Comparison of ENCODE assay signal across 14 cellular contexts in the genomic region with DNA sequence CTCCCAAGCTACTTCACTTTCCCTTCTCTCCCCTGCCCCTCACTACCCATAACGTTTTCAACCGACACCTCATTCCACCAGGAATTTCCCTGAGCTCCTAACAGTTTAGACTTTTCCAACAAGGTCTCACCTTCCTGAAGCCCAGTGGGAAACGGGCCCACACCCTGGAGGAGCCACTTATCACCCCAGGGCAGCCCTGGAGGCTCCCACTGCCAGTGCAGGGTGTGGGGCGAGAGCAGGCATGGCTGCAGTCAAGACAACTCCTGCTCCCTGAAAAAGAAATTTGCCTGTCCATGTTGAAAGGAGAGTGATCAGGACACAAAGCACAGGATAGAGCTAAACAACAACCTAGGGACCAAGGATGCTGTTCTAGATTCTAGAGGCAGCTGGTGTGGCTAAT. TPM values are rescaled to one million over a fixed set of nuclear protein-coding genes. Genes with fewer than 3 reads are reported as not detected.
A peak's percentile ranks its signal among the peaks of the same experiment; 100 is the strongest.
DNase-seq lines count a peak whose midpoint lies in the region; ATAC-seq, FAIRE-seq and TF ChIP-seq lines count a peak whose summit lies in the region.
"Had no signal": no experiment of that assay in that cellular context is flagged by ENCODE, and none has a peak within 500 bp of the region (broad histone marks: within the 10 kb centered on the region; RNA-seq: fewer than 3 reads in every experiment).

No MANE protein-coding gene starts in this region.

- H3K4me3 Mint-ChIP-seq in activated CD4-positive, alpha-beta T cell treated with anti-CD3 and anti-CD28 coated beads, Interleukin-2, amount 10 ng/mL, durations not matched to agents 7 days and 5 days = peak overlapping the region; percentile 91

- BruUV-seq in K562 (replicated peaks; lab: Mats Ljungman, UMichigan) = no TSS peak

- no peak for ATAC-seq in K562
- no peak for ATAC-seq in GM21786 (IDR thresholded peaks at IDR 0.05; ENCODE audit: unreplicated experiment)
- ATAC-seq in GM18873 (IDR thresholded peaks at IDR 0.05; ENCODE audit: low FRiP score, unreplicated experiment) = no peak

- in situ Hi-C loops in K562 (cut with MboI) = no loop called here

- H3K4me3 ChIP-seq in Loucy (ENCODE audit: low read length, poor library complexity, severe bottlenecking) (peak overlapping the region; percentile 71), K562 (no peak overlapping the region), sigmoid colon (no peak overlapping the region)

- peaks cover 16% of the 10 kb centered on the region for H3K36me3 Mint-ChIP-seq in activated CD4-positive, alpha-beta T cell treated with anti-CD3 and anti-CD28 coated beads, Interleukin-2, amount 10 ng/mL, durations not matched to agents 7 days and 5 days (ENCODE audit: low read depth)

- H3K4me1 ChIP-seq in Loucy (ENCODE audit: insufficient read depth, low read length, poor library complexity, severe bottlenecking) = peaks cover 17% of the 10 kb centered on the region
- peaks cover 25 to 38% of the 10 kb centered on the region in 2 experiments; a peak in 4 of 5 replicates for H3K4me1 ChIP-seq in K562 (replicated peaks in 1 of 2; ENCODE audit: control insufficient read depth in 2 of 2, insufficient read depth in 2 of 2, low read length in 2 of 2)
- H3K4me1 ChIP-seq in sigmoid colon = peaks cover 0 to 18% (median 14%) of the 10 kb centered on the region in 4 donors

- no peak for TF ChIP-seq CTCF in Loucy (conservative IDR thresholded peaks at IDR 0.05; ENCODE audit: low read length)
- TF ChIP-seq CTCF in K562 (IDR thresholded peaks at IDR 0.05 in 2 of 3, conservative IDR thresholded peaks at IDR 0.05 in 1 of 3; ENCODE audit: insufficient read depth in 2 of 3, low read depth in 1 of 3, low read length in 3 of 3) = no peak
- TF ChIP-seq CTCF in sigmoid colon (IDR thresholded peaks at IDR 0.05) = no peak

- H2AFZ ChIP-seq in Loucy (ENCODE audit: low read length) (no peak overlapping the region), K562 (ENCODE audit: low read depth, low read length) (no peak overlapping the region)

- no peaks in the 10 kb centered on the region for H3K9me3 Mint-ChIP-seq in activated CD4-positive, alpha-beta T cell treated with anti-CD3 and anti-CD28 coated beads, Interleukin-2, amount 10 ng/mL, durations not matched to agents 7 days and 5 days

- TF ChIP-seq EP300 in K562 (IDR thresholded peaks at IDR 0.05; ENCODE audit: low read length) (no peak), sigmoid colon (IDR thresholded peaks at IDR 0.05) (no peak)

- H3K9ac ChIP-seq in Loucy (ENCODE audit: low read depth, low read length, poor library complexity, severe bottlenecking) (peak overlapping the region; percentile 79), K562 (ENCODE audit: insufficient read depth in 1 of 2, low read depth in 2 of 2, low read length in 2 of 2) (peak overlapping the region; percentile 68 to 99; a peak in 3 of 4 replicates)

- H4K20me1 ChIP-seq in Loucy (ENCODE audit: insufficient read depth, low read length, poor library complexity, severe bottlenecking) (peaks cover 10% of the 10 kb centered on the region), K562 (replicated peaks; ENCODE audit: control insufficient read depth, insufficient read depth, low read length) (no peaks in the 10 kb centered on the region; the same call in none of the 2 replicates)

- no peak for TF ChIP-seq RAD21 in K562 (CRISPR knock-in tag; conservative IDR thresholded peaks at IDR 0.05 in 1 of 2, IDR thresholded peaks at IDR 0.05 in 1 of 2)

- H3K4me1 Mint-ChIP-seq in activated CD4-positive, alpha-beta T cell treated with anti-CD3 and anti-CD28 coated beads, Interleukin-2, amount 10 ng/mL, durations not matched to agents 7 days and 5 days = peaks cover 40% of the 10 kb centered on the region

- POLR2A ChIA-PET in activated CD4-positive, alpha-beta T cell treated with anti-CD3 and anti-CD28 coated beads, Interleukin-2, amount 10 ng/mL, durations not matched to agents 7 days and 5 days (lab: Charles Lee) = no interaction called here
- POLR2A ChIA-PET in K562 (lab: Yijun Ruan, JAX) = interaction anchor here (0.5 to 2.8 kb wide), 8 partner anchors 10 to 435 kb away, joined by 3 to 17 read pairs (median 3); partner anchors contain the start of gene TRAF7

- H3K36me3 ChIP-seq in Loucy (ENCODE audit: insufficient read depth, low read length) (peaks cover under 1% of the 10 kb centered on the region; the same call in 1 of the 2 replicates), K562 (ENCODE audit: control insufficient read depth, insufficient read depth, low read length) (peaks cover 25% of the 10 kb centered on the region), sigmoid colon (peaks cover 0 to 2% (median 0%) of the 10 kb centered on the region in 4 donors)
- H3K36me3 ChIP-seq: ascending aorta had no signal

- no peaks in the 10 kb centered on the region for H3K9me2 ChIP-seq in Loucy (replicated peaks; ENCODE audit: low read depth, low read length)

- 56% methylated on average over 4 of the region's 4 CpGs for WGBS in K562 (ENCODE audit: insufficient coverage, low coverage, missing lambda C conversion rate)
- 83 to 91% methylated on average over 4 of the region's 4 CpGs for WGBS in sigmoid colon, 2 donors

- no peak for FAIRE-seq in K562 (lab: Jason Lieb, UNC)

- H3F3A ChIP-seq in Loucy (ENCODE audit: low read depth) = no peaks in the 10 kb centered on the region

- H3K27me3 Mint-ChIP-seq in activated CD4-positive, alpha-beta T cell treated with anti-CD3 and anti-CD28 coated beads, Interleukin-2, amount 10 ng/mL, durations not matched to agents 7 days and 5 days = no peaks in the 10 kb centered on the region

- no peak for DNase-seq in activated CD4-positive, alpha-beta T cell treated with anti-CD3 and anti-CD28 coated beads, Interleukin-2, amount 10 ng/mL, durations not matched to agents 7 days and 5 days
- DNase-seq in activated CD4-positive, alpha-beta T cell treated with anti-CD3 and anti-CD28 coated beads for 4 hours = no peak
- DNase-seq in K562 (ENCODE audit: extremely low read depth in 1 of 4, low spot score in 3 of 4) = no peak
- peak; percentile 42 for DNase-seq in sigmoid colon
- no peak for DNase-seq in HCEC 1CT
- DNase-seq: ACHN, DMS79 treated with DMSO at 0.1 percent for 48 hours had no signal

- CTCF ChIA-PET in activated CD4-positive, alpha-beta T cell treated with anti-CD3 and anti-CD28 coated beads, Interleukin-2, amount 10 ng/mL, durations not matched to agents 7 days and 5 days (lab: Charles Lee) = no interaction called here
- CTCF ChIA-PET in K562 (lab: Yijun Ruan, JAX; ENCODE audit: low intra/inter-chr PET ratio) = interaction anchor here (3.0 to 3.8 kb wide), 2 partner anchors 74 to 87 kb away, joined by 12 to 17 read pairs; partner anchors contain the start of gene ABCA3

- H3K27ac ChIP-seq in K562 (ENCODE audit: extremely low read depth, low read depth, low read length) = no peak overlapping the region
- H3K27ac ChIP-seq in sigmoid colon = no peak overlapping the region

- intact Hi-C loops in K562 (cut with micrococcal nuclease) = no loop called here
- intact Hi-C loops in sigmoid colon (cut with DNase I) = loop anchor here (5.0 kb wide), 3 partner anchors 55 to 455 kb away; partner anchors contain the start of gene FLYWCH2

- TF ChIP-seq POLR2A in K562 (conservative IDR thresholded peaks at IDR 0.05) (no peak), sigmoid colon (IDR thresholded peaks at IDR 0.05) (no peak)

- H3K79me2 ChIP-seq in Loucy (ENCODE audit: insufficient read depth, low read length) (peaks cover 40% of the 10 kb centered on the region), K562 (ENCODE audit: control insufficient read depth, insufficient read depth, low read length) (peaks cover 43% of the 10 kb centered on the region)

- H3K9me3 ChIP-seq in Loucy (ENCODE audit: insufficient read depth, low read depth, low read length) (no peaks in the 10 kb centered on the region), K562 (replicated peaks; ENCODE audit: control insufficient read depth, insufficient read depth, low read depth, low read length) (no peaks in the 10 kb centered on the region), sigmoid colon (no peaks in the 10 kb centered on the region)
- H3K9me3 ChIP-seq: ascending aorta, tibial nerve had no signal

- H3K4me2 ChIP-seq in Loucy (ENCODE audit: low read depth, low read length, poor library complexity, severe bottlenecking) (peak overlapping the region; percentile 70), K562 (ENCODE audit: insufficient read depth, low read length) (peak overlapping the region; percentile 94)

- H3K27me3 ChIP-seq in Loucy (ENCODE audit: insufficient read depth, low read length, poor library complexity, severe bottlenecking) (no peaks in the 10 kb centered on the region), K562 (ENCODE audit: control insufficient read depth in 2 of 2, insufficient read depth in 2 of 2, low read length in 2 of 2) (no peaks in the 10 kb centered on the region), sigmoid colon (no peaks in the 10 kb centered on the region)
- H3K27me3 ChIP-seq: ascending aorta, tibial nerve had no signal

- H3K9me1 ChIP-seq in K562 (ENCODE audit: control insufficient read depth, insufficient read depth, low read length) = no peaks in the 10 kb centered on the region

- peak overlapping the region; percentile 78 for H3K27ac Mint-ChIP-seq in activated CD4-positive, alpha-beta T cell treated with anti-CD3 and anti-CD28 coated beads, Interleukin-2, amount 10 ng/mL, durations not matched to agents 7 days and 5 days

RNA-seq across cellular contexts. Expression of gene CCNF, which starts 1.7 kb away (rescaled TPM):
- total RNA-seq in activated CD4-positive, alpha-beta T cell treated with anti-CD3 and anti-CD28 coated beads, Interleukin-2, amount 10 ng/mL, durations not matched to agents 7 days and 5 days = 100 to 1,000 TPM in 1 of 2 experiments, 10 to 100 TPM in 1; 99.3 to 101 TPM
- total RNA-seq in K562 (2011; cell fraction: chromatin; rRNA removed; ENCODE audit: low replicate concordance) = 85.7 and 196 TPM in 2 replicates
- 118 and 124 TPM in 2 replicates for total RNA-seq in K562 (2011; cell fraction: nucleolus; rRNA removed)
- total RNA-seq in K562 (2011; cell fraction: nucleoplasm; rRNA removed) = 119 and 147 TPM in 2 replicates
- 46.2 and 66.4 TPM in 2 replicates for total RNA-seq in K562 (2014; rRNA removed)
- 26.2 and 29.5 TPM in 2 replicates for total RNA-seq in K562 (2014; rRNA removed; fragmentation: Illumina TruSeq; extraction: Trizol)
- total RNA-seq in K562 (2015; rRNA removed; fragmentation: Illumina TruSeq; extraction: Trizol) = 34.2 and 36.9 TPM in 2 replicates
- total RNA-seq in K562 (2021) = 62.9 and 70.1 TPM in 2 replicates
- polyA plus RNA-seq in K562 (2011; rRNA removed) = 18.5 and 18.8 TPM in 2 replicates
- 23.2 and 35.3 TPM in 2 replicates for polyA plus RNA-seq in K562 (2011; cell fraction: cytosol; rRNA removed)
- 34.8 and 58.2 TPM in 2 replicates for polyA plus RNA-seq in K562 (2011; cell fraction: nucleus; rRNA removed)
- 35.0 and 35.7 TPM in 2 replicates for polyA plus RNA-seq in K562 (2012)
- polyA plus RNA-seq in K562 (2014; fragmentation: Illumina TruSeq; extraction: Trizol) = 30.8 and 43.5 TPM in 2 replicates
- polyA plus RNA-seq in K562 (2014; fragmentation: Nextera tagmentation; extraction: Ambion mirVana) = 1 to 10 TPM; 4.1 to 5.4 TPM
- 24.6 and 28.5 TPM in 2 replicates for polyA plus RNA-seq in K562 (2014; rRNA removed)
- polyA minus RNA-seq in K562 (2011; rRNA and poly(A)+ RNA removed) = 39.0 and 67.5 TPM in 2 replicates
- polyA minus RNA-seq in K562 (2011; cell fraction: cytosol; rRNA and poly(A)+ RNA removed) = 65.5 and 70.9 TPM in 2 replicates
- 35.1 and 42.3 TPM in 2 replicates for polyA minus RNA-seq in K562 (2011; cell fraction: nucleus; rRNA and poly(A)+ RNA removed)
- total RNA-seq in sigmoid colon = 1 to 10 TPM in 2 of 4 donors, under 1 TPM in 2; 0.71 to 1.9 (median 1.1) TPM
- 10 to 100 TPM in 1 of 3 donors, 1 to 10 TPM in 1, under 1 TPM in 1; 0.60 to 11.6 (median 1.2) TPM for polyA plus RNA-seq in sigmoid colon

RNA-seq across cellular contexts. Expression of gene TEDC2, which starts 32.4 kb away (rescaled TPM):
- total RNA-seq in activated CD4-positive, alpha-beta T cell treated with anti-CD3 and anti-CD28 coated beads, Interleukin-2, amount 10 ng/mL, durations not matched to agents 7 days and 5 days = 10 to 100 TPM; 15.5 to 21.4 TPM
- total RNA-seq in K562 (2011; cell fraction: chromatin; rRNA removed; ENCODE audit: low replicate concordance) = 28.4 and 114 TPM in 2 replicates
- 102 and 124 TPM in 2 replicates for total RNA-seq in K562 (2011; cell fraction: nucleolus; rRNA removed)
- 40.8 and 51.4 TPM in 2 replicates for total RNA-seq in K562 (2011; cell fraction: nucleoplasm; rRNA removed)
- 50.2 and 66.0 TPM in 2 replicates for total RNA-seq in K562 (2014; rRNA removed)
- total RNA-seq in K562 (2014; rRNA removed; fragmentation: Illumina TruSeq; extraction: Trizol) = 6.4 and 11.6 TPM in 2 replicates
- 25.8 and 28.4 TPM in 2 replicates for total RNA-seq in K562 (2015; rRNA removed; fragmentation: Illumina TruSeq; extraction: Trizol)
- total RNA-seq in K562 (2021) = 43.0 and 46.1 TPM in 2 replicates
- 11.5 and 19.7 TPM in 2 replicates for polyA plus RNA-seq in K562 (2011; rRNA removed)
- 12.4 and 30.6 TPM in 2 replicates for polyA plus RNA-seq in K562 (2011; cell fraction: cytosol; rRNA removed)
- 115 and 152 TPM in 2 replicates for polyA plus RNA-seq in K562 (2011; cell fraction: nucleus; rRNA removed)
- polyA plus RNA-seq in K562 (2012) = 25.5 and 36.0 TPM in 2 replicates
- 17.6 and 21.1 TPM in 2 replicates for polyA plus RNA-seq in K562 (2014; fragmentation: Illumina TruSeq; extraction: Trizol)
- 1 to 10 TPM in 1 of 2 experiments, under 1 TPM in 1; 0.75 to 2.2 TPM for polyA plus RNA-seq in K562 (2014; fragmentation: Nextera tagmentation; extraction: Ambion mirVana)
- polyA plus RNA-seq in K562 (2014; rRNA removed) = 46.1 and 57.0 TPM in 2 replicates
- polyA minus RNA-seq in K562 (2011; rRNA and poly(A)+ RNA removed) = 3.6 and 6.3 TPM in 2 replicates
- 5.9 and 8.8 TPM in 2 replicates for polyA minus RNA-seq in K562 (2011; cell fraction: cytosol; rRNA and poly(A)+ RNA removed)
- 44.7 and 53.2 TPM in 2 replicates for polyA minus RNA-seq in K562 (2011; cell fraction: nucleus; rRNA and poly(A)+ RNA removed)
- 1 to 10 TPM in 1 of 4 donors, not detected in 3; 8.3 TPM for total RNA-seq in sigmoid colon
- 10 to 100 TPM in 1 of 3 donors, 1 to 10 TPM in 1, under 1 TPM in 1; 0.60 to 10.6 (median 2.3) TPM for polyA plus RNA-seq in sigmoid colon
- total RNA-seq: ascending aorta had no signal

RNA-seq across cellular contexts. Expression of gene NTN3, which starts 43.6 kb away (rescaled TPM):
- not detected for total RNA-seq in activated CD4-positive, alpha-beta T cell treated with anti-CD3 and anti-CD28 coated beads, Interleukin-2, amount 10 ng/mL, durations not matched to agents 7 days and 5 days
- 0.42 TPM in 1 of 2 replicates, not detected in the other for total RNA-seq in K562 (2011; cell fraction: chromatin; rRNA removed; ENCODE audit: low replicate concordance)
- total RNA-seq in K562 (2011; cell fraction: nucleolus; rRNA removed) = 0.13 and 0.17 TPM in 2 replicates
- not detected in 2 replicates for total RNA-seq in K562 (2011; cell fraction: nucleoplasm; rRNA removed)
- not detected in 2 replicates for total RNA-seq in K562 (2014; rRNA removed)
- total RNA-seq in K562 (2014; rRNA removed; fragmentation: Illumina TruSeq; extraction: Trizol) = not detected in 2 replicates
- not detected in 2 replicates for total RNA-seq in K562 (2015; rRNA removed; fragmentation: Illumina TruSeq; extraction: Trizol)
- not detected in 2 replicates for total RNA-seq in K562 (2021)
- polyA plus RNA-seq in K562 (2011; rRNA removed) = not detected in 2 replicates
- polyA plus RNA-seq in K562 (2011; cell fraction: cytosol; rRNA removed) = not detected in 2 replicates
- not detected in 2 replicates for polyA plus RNA-seq in K562 (2011; cell fraction: nucleus; rRNA removed)
- polyA plus RNA-seq in K562 (2012) = 0.07 and 0.08 TPM in 2 replicates
- polyA plus RNA-seq in K562 (2014; fragmentation: Illumina TruSeq; extraction: Trizol) = not detected in 2 replicates
- not detected for polyA plus RNA-seq in K562 (2014; fragmentation: Nextera tagmentation; extraction: Ambion mirVana)
- polyA plus RNA-seq in K562 (2014; rRNA removed) = not detected in 2 replicates
- not detected in 2 replicates for polyA minus RNA-seq in K562 (2011; rRNA and poly(A)+ RNA removed)
- polyA minus RNA-seq in K562 (2011; cell fraction: cytosol; rRNA and poly(A)+ RNA removed) = not detected in 2 replicates
- not detected in 2 replicates for polyA minus RNA-seq in K562 (2011; cell fraction: nucleus; rRNA and poly(A)+ RNA removed)
- under 1 TPM in 1 of 4 donors, not detected in 3; 0.83 TPM for total RNA-seq in sigmoid colon
- polyA plus RNA-seq in sigmoid colon = under 1 TPM in 1 of 3 donors, not detected in 2; 0.13 TPM
- total RNA-seq: activated CD8-positive, alpha-beta memory T cell treated with anti-CD3 and anti-CD28 coated beads for 36 hours; ascending aorta had no signal
- polyA plus RNA-seq: mammary epithelial cell had no signal

RNA-seq across cellular contexts. Expression of gene TBC1D24, which starts 47.4 kb away (rescaled TPM):
- total RNA-seq in activated CD4-positive, alpha-beta T cell treated with anti-CD3 and anti-CD28 coated beads, Interleukin-2, amount 10 ng/mL, durations not matched to agents 7 days and 5 days = 1 to 10 TPM; 8.1 TPM
- 29.2 and 69.3 TPM in 2 replicates for total RNA-seq in K562 (2011; cell fraction: chromatin; rRNA removed; ENCODE audit: low replicate concordance)
- total RNA-seq in K562 (2011; cell fraction: nucleolus; rRNA removed) = 36.9 and 38.2 TPM in 2 replicates
- total RNA-seq in K562 (2011; cell fraction: nucleoplasm; rRNA removed) = 27.0 and 36.9 TPM in 2 replicates
- total RNA-seq in K562 (2014; rRNA removed) = 7.2 and 13.4 TPM in 2 replicates
- total RNA-seq in K562 (2014; rRNA removed; fragmentation: Illumina TruSeq; extraction: Trizol) = 4.2 and 4.9 TPM in 2 replicates
- 9.1 and 11.2 TPM in 2 replicates for total RNA-seq in K562 (2015; rRNA removed; fragmentation: Illumina TruSeq; extraction: Trizol)
- 22.6 and 24.3 TPM in 2 replicates for total RNA-seq in K562 (2021)
- polyA plus RNA-seq in K562 (2011; rRNA removed) = 5.7 and 9.4 TPM in 2 replicates
- polyA plus RNA-seq in K562 (2011; cell fraction: cytosol; rRNA removed) = 7.1 and 12.3 TPM in 2 replicates
- polyA plus RNA-seq in K562 (2011; cell fraction: nucleus; rRNA removed) = 22.9 and 34.2 TPM in 2 replicates
- polyA plus RNA-seq in K562 (2012) = 8.5 and 9.1 TPM in 2 replicates
- 7.2 and 9.4 TPM in 2 replicates for polyA plus RNA-seq in K562 (2014; fragmentation: Illumina TruSeq; extraction: Trizol)
- 1 to 10 TPM; 1.7 to 4.2 TPM for polyA plus RNA-seq in K562 (2014; fragmentation: Nextera tagmentation; extraction: Ambion mirVana)
- 8.3 and 9.3 TPM in 2 replicates for polyA plus RNA-seq in K562 (2014; rRNA removed)
- polyA minus RNA-seq in K562 (2011; rRNA and poly(A)+ RNA removed) = 6.5 and 9.7 TPM in 2 replicates
- 13.1 and 14.3 TPM in 2 replicates for polyA minus RNA-seq in K562 (2011; cell fraction: cytosol; rRNA and poly(A)+ RNA removed)
- polyA minus RNA-seq in K562 (2011; cell fraction: nucleus; rRNA and poly(A)+ RNA removed) = 12.5 and 15.3 TPM in 2 replicates
- total RNA-seq in sigmoid colon = 10 to 100 TPM in 2 of 4 donors, 1 to 10 TPM in 2; 5.9 to 16.1 (median 10.5) TPM
- 1 to 10 TPM in 2 of 3 donors, under 1 TPM in 1; 0.60 to 6.5 (median 1.4) TPM for polyA plus RNA-seq in sigmoid colon

Comparison
In these comparisons a context has a peak if more than half of its experiments do, and no peak if none do; other contexts are left out.
1. RNA of gene CCNF, which starts 1.7 kb away (total RNA-seq): 99.3 to 101 TPM in activated CD4-positive, alpha-beta T cell treated with anti-CD3 and anti-CD28 coated beads, Interleukin-2, amount 10 ng/mL, durations not matched to agents 7 days and 5 days and 26.2 to 196 TPM in K562; 0.71 to 1.9 TPM in sigmoid colon; every median in the first group is over 4 times any median in the second.